12 cellular contexts compared by ENCODE assay signal in the genomic region with DNA sequence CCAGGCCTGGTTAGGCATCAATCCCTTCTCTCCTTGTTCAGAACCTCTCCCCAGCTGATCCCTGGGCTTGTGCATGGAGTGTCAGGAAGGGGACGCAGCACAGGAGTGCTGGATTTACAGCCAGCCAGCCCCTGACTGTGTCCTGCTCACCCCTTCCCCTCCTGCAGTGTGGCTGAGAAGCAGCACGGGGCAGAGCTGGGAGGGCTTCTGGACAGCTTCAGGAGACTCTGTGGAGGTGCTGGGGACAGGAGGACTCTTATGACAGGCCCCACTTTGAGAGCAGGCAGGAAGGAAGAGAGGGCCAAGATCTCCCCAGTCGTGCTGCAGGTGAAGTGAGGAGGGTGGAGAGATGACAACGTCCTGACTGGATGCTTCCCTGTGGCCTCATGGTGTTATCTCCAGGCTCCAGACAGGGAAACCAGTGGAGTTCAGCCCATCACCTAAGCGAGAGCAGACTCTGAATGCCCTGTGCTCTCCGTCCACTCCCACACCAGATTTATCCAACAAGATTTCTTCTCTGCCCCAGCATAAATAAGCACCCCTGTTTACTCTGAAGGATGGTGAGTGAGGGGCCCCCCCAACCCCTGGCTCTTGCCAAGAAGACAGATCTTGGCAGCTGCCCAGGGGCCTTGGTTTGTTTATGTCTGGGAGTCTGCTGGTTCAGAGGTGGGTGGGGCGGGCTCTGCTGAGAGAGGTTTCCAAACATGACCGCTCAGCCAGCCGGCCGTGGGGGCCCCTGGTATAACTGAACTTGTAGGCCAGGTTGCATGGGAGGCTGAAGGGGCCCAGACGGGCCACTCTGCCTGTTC. TPM values are rescaled to one million over a fixed set of nuclear protein-coding genes. Genes with fewer than 3 reads are reported as not detected.
DNase-seq lines count a peak whose midpoint lies in the region; ATAC-seq and TF ChIP-seq lines count a peak whose summit lies in the region.
"Had no signal": no experiment of that assay in that cellular context is flagged by ENCODE, and none has a peak within 500 bp of the region (broad histone marks: within the 10 kb centered on the region; RNA-seq: fewer than 3 reads in every experiment).

No MANE protein-coding gene starts in this region.

- TF ChIP-seq CTCF in gastrocnemius medialis (IDR thresholded peaks at IDR 0.05 in 4 of 5, conservative IDR thresholded peaks at IDR 0.05 in 1 of 5), result no peak
- TF ChIP-seq CTCF in CD4-positive, alpha-beta T cell (IDR thresholded peaks at IDR 0.05), result no peak

- POLR2A ChIA-PET in CD4-positive, alpha-beta T cell (lab: Charles Lee), result interaction anchor here (1.1 kb wide), 1 partner anchor 19 kb away, joined by 3 read pairs; no protein-coding TSS in a partner anchor

- no peaks in the 10 kb centered on the region for H3K36me3 ChIP-seq in adipocyte (ENCODE audit: control insufficient read depth, insufficient read depth, low read length, severe bottlenecking)
- H3K36me3 ChIP-seq in gastrocnemius medialis, result no peaks in the 10 kb centered on the region
- H3K36me3 ChIP-seq in effector memory CD4-positive, alpha-beta T cell (ENCODE audit: control insufficient read depth, insufficient read depth, low read length), result no peaks in the 10 kb centered on the region

- no peak for TF ChIP-seq POLR2A in gastrocnemius medialis (IDR thresholded peaks at IDR 0.05)

- peak; percentile 72 for DNase-seq in G401 (ENCODE audit: low spot score)
- peak; percentile 56 for DNase-seq in adipocyte (ENCODE audit: low read depth)
- DNase-seq in right cardiac atrium, result peak; percentile 68 to 89 (median 84)
- DNase-seq in gastrocnemius medialis, result no peak
- no peak for DNase-seq in effector memory CD4-positive, alpha-beta T cell
- DNase-seq in activated T-cell treated with anti-CD3 and anti-CD28 coated beads, Interleukin-2, amount 50 U/mL, for 24 hours, result no peak
- no peak for DNase-seq in T1000 (lab: John Stamatoyannopoulos, UW)
- DNase-seq in CD4-positive, alpha-beta T cell, result no peak
- DNase-seq: activated CD8-positive, alpha-beta T cell treated with anti-CD3 and anti-CD28 coated beads, Interleukin-2, amount 10 ng/mL, durations not matched to agents 7 days and 5 days; HFFc6; NCI-H146; stimulated activated CD4-positive, alpha-beta T cell treated with anti-CD3 and anti-CD28 coated beads, Interleukin-1b, Interleukin-23, amount 100 ng/mL, for 48 hours had no signal

- H3K9me3 Mint-ChIP-seq in activated T-cell treated with anti-CD3 and anti-CD28 coated beads, Interleukin-2, amount 50 U/mL, for 24 hours, result no peaks in the 10 kb centered on the region
- no peaks in the 10 kb centered on the region for H3K9me3 Mint-ChIP-seq in CD4-positive, alpha-beta T cell
- H3K9me3 Mint-ChIP-seq: HFFc6 had no signal

- WGBS in right cardiac atrium, result 25% methylated on average over 11 of the region's 11 CpGs

- H3K4me1 ChIP-seq in adipocyte (ENCODE audit: control insufficient read depth, insufficient read depth, low read length), result peaks cover 7% of the 10 kb centered on the region
- peaks cover 21% of the 10 kb centered on the region for H3K4me1 ChIP-seq in right cardiac atrium (ENCODE audit: control insufficient read depth, insufficient read depth, low read length)
- H3K4me1 ChIP-seq in gastrocnemius medialis, result peaks cover 86 to 93% of the 10 kb centered on the region in 2 donors
- H3K4me1 ChIP-seq in effector memory CD4-positive, alpha-beta T cell (ENCODE audit: control insufficient read depth, insufficient read depth, low read length, poor library complexity, severe bottlenecking), result no peaks in the 10 kb centered on the region

- H3K27ac ChIP-seq in right cardiac atrium (ENCODE audit: low read length) (no peak overlapping the region), gastrocnemius medialis (peak overlapping the region; percentile 86 to 92 (median 89))
- no peak overlapping the region for H3K27ac ChIP-seq in effector memory CD4-positive, alpha-beta T cell (ENCODE audit: insufficient read depth, low read length, poor library complexity, severe bottlenecking)
- H3K27ac ChIP-seq in CD4-positive, alpha-beta T cell (ENCODE audit: low read depth, low read length), result no peak overlapping the region

- no peak overlapping the region for H3K9ac ChIP-seq in adipocyte (ENCODE audit: low read length)

- no peak overlapping the region for H3K4me3 Mint-ChIP-seq in activated T-cell treated with anti-CD3 and anti-CD28 coated beads, Interleukin-2, amount 50 U/mL, for 24 hours
- no peak overlapping the region for H3K4me3 Mint-ChIP-seq in CD4-positive, alpha-beta T cell
- H3K4me3 Mint-ChIP-seq: activated CD8-positive, alpha-beta T cell treated with anti-CD3 and anti-CD28 coated beads, Interleukin-2, amount 10 ng/mL, durations not matched to agents 7 days and 5 days; HFFc6 had no signal

- H3K36me3 Mint-ChIP-seq in activated T-cell treated with anti-CD3 and anti-CD28 coated beads, Interleukin-2, amount 50 U/mL, for 24 hours (ENCODE audit: low read depth), result peaks cover 2% of the 10 kb centered on the region
- H3K36me3 Mint-ChIP-seq in CD4-positive, alpha-beta T cell (ENCODE audit: low read depth), result no peaks in the 10 kb centered on the region

- intact Hi-C loops in right cardiac atrium (cut with DNase I), result no loop called here
- intact Hi-C loops in gastrocnemius medialis (cut with DNase I; ENCODE audit: low total_unique reads), result no loop called here
- intact Hi-C loops in CD4-positive, alpha-beta T cell (cut with DNase I, micrococcal nuclease), result no loop called here

- H3K27me3 ChIP-seq in adipocyte (replicated peaks; ENCODE audit: control insufficient read depth, insufficient read depth, low read length), result no peaks in the 10 kb centered on the region
- H3K27me3 ChIP-seq in right cardiac atrium (ENCODE audit: control insufficient read depth, insufficient read depth), result no peaks in the 10 kb centered on the region
- no peaks in the 10 kb centered on the region for H3K27me3 ChIP-seq in gastrocnemius medialis
- H3K27me3 ChIP-seq in effector memory CD4-positive, alpha-beta T cell (replicated peaks; ENCODE audit: control insufficient read depth, insufficient read depth, low read length, poor library complexity, severe bottlenecking), result no peaks in the 10 kb centered on the region
- H3K27me3 ChIP-seq in CD4-positive, alpha-beta T cell (ENCODE audit: control insufficient read depth, insufficient read depth, low read length), result no peaks in the 10 kb centered on the region

- H3K27ac Mint-ChIP-seq in activated T-cell treated with anti-CD3 and anti-CD28 coated beads, Interleukin-2, amount 50 U/mL, for 24 hours, result no peak overlapping the region
- H3K27ac Mint-ChIP-seq in CD4-positive, alpha-beta T cell, result no peak overlapping the region
- H3K27ac Mint-ChIP-seq: activated CD8-positive, alpha-beta T cell treated with anti-CD3 and anti-CD28 coated beads, Interleukin-2, amount 10 ng/mL, durations not matched to agents 7 days and 5 days; HFFc6 had no signal

- ATAC-seq in right cardiac atrium (peak; percentile 49 to 54), gastrocnemius medialis (peak in 1 of 2 donors; percentile 7)
- no peak for ATAC-seq in CD4-positive, alpha-beta T cell (ENCODE audit: poor library complexity)
- ATAC-seq: activated CD8-positive, alpha-beta T cell treated with anti-CD3 and anti-CD28 coated beads, Interleukin-2, amount 10 ng/mL, durations not matched to agents 7 days and 5 days had no signal

- H3K9me3 ChIP-seq in adipocyte (ENCODE audit: control insufficient read depth, low read length), result no peaks in the 10 kb centered on the region
- H3K9me3 ChIP-seq in right cardiac atrium (ENCODE audit: control insufficient read depth, low read length), result no peaks in the 10 kb centered on the region
- no peaks in the 10 kb centered on the region for H3K9me3 ChIP-seq in gastrocnemius medialis
- H3K9me3 ChIP-seq in effector memory CD4-positive, alpha-beta T cell (ENCODE audit: control insufficient read depth, low read length), result no peaks in the 10 kb centered on the region
- H3K9me3 ChIP-seq in CD4-positive, alpha-beta T cell (ENCODE audit: control insufficient read depth, low read length), result no peaks in the 10 kb centered on the region

- in situ Hi-C loops in G401 (cut with HindIII; ENCODE audit: low sequenced_read_pairs) (no loop called here), gastrocnemius medialis (cut with MboI; ENCODE audit: low sequenced_read_pairs in 4 of 4) (no loop called here)

- no peaks in the 10 kb centered on the region for H3K27me3 Mint-ChIP-seq in activated T-cell treated with anti-CD3 and anti-CD28 coated beads, Interleukin-2, amount 50 U/mL, for 24 hours
- H3K27me3 Mint-ChIP-seq in CD4-positive, alpha-beta T cell, result no peaks in the 10 kb centered on the region

- CTCF ChIA-PET in CD4-positive, alpha-beta T cell (lab: Charles Lee), result no interaction called here

- H3K4me3 ChIP-seq in adipocyte (ENCODE audit: low read length) (no peak overlapping the region), right cardiac atrium (ENCODE audit: low read length) (no peak overlapping the region), gastrocnemius medialis (no peak overlapping the region)
- no peak overlapping the region for H3K4me3 ChIP-seq in effector memory CD4-positive, alpha-beta T cell (ENCODE audit: insufficient read depth, low read depth, low read length, poor library complexity, severe bottlenecking)

- H3K4me1 Mint-ChIP-seq in activated T-cell treated with anti-CD3 and anti-CD28 coated beads, Interleukin-2, amount 50 U/mL, for 24 hours (ENCODE audit: low read depth), result peaks cover 18% of the 10 kb centered on the region
- no peaks in the 10 kb centered on the region for H3K4me1 Mint-ChIP-seq in CD4-positive, alpha-beta T cell (ENCODE audit: low read depth)

RNA-seq across cellular contexts. Expression of gene TMCC2, which starts 21.3 kb away (rescaled TPM):
- total RNA-seq in G401 (2014; rRNA removed; shearing (Covaris generic)), result 5.4 and 6.2 TPM in 2 replicates
- total RNA-seq in right cardiac atrium, result 10 to 100 TPM in 3 of 4 donors, 1 to 10 TPM in 1; 6.5 to 15.9 (median 13.2) TPM
- 15.7 TPM for polyA plus RNA-seq in right cardiac atrium
- total RNA-seq in gastrocnemius medialis, result 1 to 10 TPM; 1.1 to 7.6 (median 5.6) TPM
- 1 to 10 TPM in 1 of 2 experiments, under 1 TPM in 1; 0.74 to 1.1 TPM for total RNA-seq in CD4-positive, alpha-beta T cell

RNA-seq across cellular contexts. Expression of gene DSTYK, which starts 37.5 kb away (rescaled TPM):
- total RNA-seq in G401 (2014; rRNA removed; shearing (Covaris generic)), result 5.5 and 8.6 TPM in 2 replicates
- total RNA-seq in right cardiac atrium (10 to 100 TPM in 1 of 4 donors, 1 to 10 TPM in 3; 7.9 to 10.1 (median 8.6) TPM), gastrocnemius medialis (10 to 100 TPM; 12.2 to 15.8 (median 13.9) TPM)
- 4.9 TPM for polyA plus RNA-seq in right cardiac atrium
- total RNA-seq in CD4-positive, alpha-beta T cell, result 10 to 100 TPM; 13.9 to 15.3 TPM

Comparison
In these comparisons a context has a peak if more than half of its experiments do, and no peak if none do; other contexts are left out.
1. DNase-seq: peak in G401 (single experiment), adipocyte (single experiment) and right cardiac atrium (3 of 3); none in gastrocnemius medialis (0 of 2), effector memory CD4-positive, alpha-beta T cell (0 of 3), activated T-cell treated with anti-CD3 and anti-CD28 coated beads, Interleukin-2, amount 50 U/mL, for 24 hours (single experiment), T1000 (single experiment) and CD4-positive, alpha-beta T cell (0 of 10).
2. H3K27ac ChIP-seq: peak in gastrocnemius medialis (4 of 4); none in right cardiac atrium (single experiment), effector memory CD4-positive, alpha-beta T cell (single experiment) and CD4-positive, alpha-beta T cell (single experiment).